34 cellular contexts compared by ENCODE assay signal in the genomic region with DNA sequence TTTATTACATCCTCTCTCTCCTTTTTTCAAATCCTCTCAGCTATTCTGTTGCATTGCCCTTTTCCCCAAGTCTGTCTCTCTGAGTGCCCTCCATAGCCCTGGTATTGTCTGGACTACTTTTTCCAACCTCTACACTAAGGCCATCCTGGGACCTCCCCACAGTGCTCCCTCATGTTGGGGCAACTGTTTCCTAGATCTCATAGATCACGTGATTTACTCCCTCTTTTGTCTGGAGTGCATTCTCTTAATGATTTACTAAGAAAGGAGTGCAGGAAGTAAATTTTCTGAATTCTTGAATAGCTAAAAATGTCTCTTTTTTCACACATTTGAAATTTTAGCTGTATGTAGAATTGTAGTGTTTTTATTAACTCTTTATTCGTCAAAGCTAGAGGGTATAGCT.
"Had no signal": no experiment of that assay in that cellular context is flagged by ENCODE, and none has a peak within 500 bp of the region (broad histone marks: within the 10 kb centered on the region; RNA-seq: fewer than 3 reads in every experiment).

No MANE protein-coding gene starts in this region.

- H3K4me3 ChIP-seq: MG63 had no signal

- H3K9me3 ChIP-seq: MG63 had no signal

- H3K27me3 ChIP-seq: MG63 had no signal

- H3K36me3 ChIP-seq: MG63 had no signal

- DNase-seq: Karpas-422, Kasumi-1, MG63, MM.1S, MV-4-11, NCI-H1048, NCI-H1092, NCI-H1092 treated with DMSO at 0.1 percent for 48 hours, NCI-H1105, NCI-H1105 treated with DMSO at 0.1 percent for 48 hours, NCI-H1417, NCI-H1417 treated with DMSO at 0.1 percent for 48 hours, NCI-H1436, NCI-H1436 treated with DMSO at 0.1 percent for 48 hours, NCI-H146, NCI-H1694, NCI-H1694 treated with DMSO at 0.1 percent for 48 hours, NCI-H187, NCI-H187 treated with DMSO at 0.1 percent for 48 hours, NCI-H1930, NCI-H2029, NCI-H2029 treated with DMSO at 0.1 percent for 48 hours, NCI-H2081, NCI-H2081 treated with DMSO at 0.1 percent for 48 hours, NCI-H2107, NCI-H2171, NCI-H2171 treated with DMSO at 0.1 percent for 48 hours, NCI-H2227 treated with DMSO at 0.1 percent for 48 hours, NCI-H226, NCI-H345, NCI-H446, NCI-H446 treated with DMSO at 0.1 percent for 48 hours, NCI-H510A, NCI-H510A treated with DMSO at 0.1 percent for 48 hours had no signal
